In the genomic region with DNA sequence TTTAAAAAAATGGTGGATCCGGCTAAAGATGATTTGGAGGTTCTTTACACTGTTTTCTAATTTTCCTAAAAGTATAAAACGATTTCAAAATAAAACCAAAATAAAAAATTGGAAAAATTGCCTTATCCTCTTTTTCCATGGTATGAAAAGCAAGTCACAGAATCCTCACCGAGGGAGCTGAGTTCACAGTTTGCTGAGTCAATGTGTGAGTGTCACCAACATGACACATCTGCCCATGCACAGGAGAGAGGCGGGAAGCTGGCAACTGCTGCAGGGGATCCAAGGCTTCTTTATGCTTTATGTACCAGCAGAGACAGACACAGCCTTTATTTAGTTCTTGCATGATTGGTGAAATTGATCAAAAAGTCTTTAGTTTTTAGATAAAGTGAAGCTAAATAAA, we compare ENCODE assay signal across 16 cellular contexts.
A peak's percentile ranks its signal among the peaks of the same experiment; 100 is the strongest.
DNase-seq lines count a peak whose midpoint lies in the region; ATAC-seq, FAIRE-seq and TF ChIP-seq lines count a peak whose summit lies in the region.
"Had no signal": no experiment of that assay in that cellular context is flagged by ENCODE, and none has a peak within 500 bp of the region (broad histone marks: within the 10 kb centered on the region; RNA-seq: fewer than 3 reads in every experiment).

No MANE protein-coding gene starts in this region.

- no peak for TF ChIP-seq POLR2A in H54 (IDR thresholded peaks at IDR 0.05; ENCODE audit: low read depth, low read length)
- TF ChIP-seq POLR2A in body of pancreas (IDR thresholded peaks at IDR 0.05), result no peak

- no peak overlapping the region for H3K4me3 Mint-ChIP-seq in HFFc6
- H3K4me3 Mint-ChIP-seq: CD14-positive monocyte, H9 had no signal

- H3K27ac ChIP-seq in RWPE1 (no peak overlapping the region), body of pancreas (no peak overlapping the region)
- H3K27ac ChIP-seq: HL-60 had no signal

- peak; percentile 76 for FAIRE-seq in H54 (lab: Jason Lieb, UNC)
- FAIRE-seq in bronchial epithelial cell (lab: Jason Lieb, UNC), result no peak

- no peak overlapping the region for H3K27ac Mint-ChIP-seq in HFFc6
- H3K27ac Mint-ChIP-seq: CD14-positive monocyte, H9 had no signal

- CTCF ChIA-PET in RWPE1 (lab: Yijun Ruan, JAX), result interaction anchor here (0.6 kb wide), 1 partner anchor 987 kb away, joined by 4 read pairs; no protein-coding TSS in a partner anchor

- DNase-seq in H54 (ENCODE audit: insufficient read length, low spot score), result no peak
- peak; percentile 5 for DNase-seq in RWPE1 (ENCODE audit: low spot score)
- peak; percentile 25 for DNase-seq in bronchial epithelial cell (ENCODE audit: low read depth)
- DNase-seq in middle frontal gyrus (ENCODE audit: extremely low spot score, low spot score), result peak; percentile 15
- DNase-seq in pons (ENCODE audit: low spot score), result no peak
- DNase-seq in body of pancreas, result no peak
- DNase-seq in HFFc6, result no peak
- DNase-seq: H9, NCI-H1417 treated with DMSO at 0.1 percent for 48 hours, NCI-H1930, NCI-H510A treated with DMSO at 0.1 percent for 48 hours, Right ventricle myocardium superior, SK-N-SH had no signal

- no peaks in the 10 kb centered on the region for H3K9me3 ChIP-seq in body of pancreas
- H3K9me3 ChIP-seq: SK-N-SH had no signal

- H3K36me3 Mint-ChIP-seq in HFFc6 (ENCODE audit: low read depth), result no peaks in the 10 kb centered on the region
- H3K36me3 Mint-ChIP-seq: CD14-positive monocyte had no signal

- intact Hi-C loops in body of pancreas (cut with DNase I), result no loop called here

- ATAC-seq in body of pancreas, result no peak
- ATAC-seq: Panc1 had no signal

- no peak for TF ChIP-seq CTCF in RWPE1 (conservative IDR thresholded peaks at IDR 0.05; ENCODE audit: low read depth)
- TF ChIP-seq CTCF in bronchial epithelial cell (IDR thresholded peaks at IDR 0.05; ENCODE audit: insufficient read depth, low read length, severe bottlenecking), result no peak
- TF ChIP-seq CTCF in body of pancreas (IDR thresholded peaks at IDR 0.05), result no peak
- no peak for TF ChIP-seq CTCF in HFFc6 (IDR thresholded peaks at IDR 0.05)

- no peaks in the 10 kb centered on the region for H3K4me1 ChIP-seq in body of pancreas

- H3K4me3 ChIP-seq in bronchial epithelial cell (ENCODE audit: low read depth, low read length), result no peak overlapping the region
- no peak overlapping the region for H3K4me3 ChIP-seq in body of pancreas

- POLR2A ChIA-PET in RWPE1 (lab: Yijun Ruan, JAX; ENCODE audit: low non-redundant PET), result no interaction called here

- no peaks in the 10 kb centered on the region for H3K4me1 Mint-ChIP-seq in HFFc6 (ENCODE audit: low read depth)
- H3K4me1 Mint-ChIP-seq: CD14-positive monocyte had no signal

- no peaks in the 10 kb centered on the region for H3K36me3 ChIP-seq in bronchial epithelial cell (ENCODE audit: control insufficient read depth, insufficient read depth, low read length)
- no peaks in the 10 kb centered on the region for H3K36me3 ChIP-seq in body of pancreas (replicated peaks in 1 of 2; ENCODE audit: insufficient read depth in 1 of 2, low read depth in 2 of 2)

- WGBS in body of pancreas, 2 donors, result 56 to 58% methylated on average over 4 of the region's 4 CpGs

- H3K27me3 Mint-ChIP-seq in HFFc6 (ENCODE audit: insufficient read depth), result no peaks in the 10 kb centered on the region; the same call in 1 of the 2 replicates

- H3K27me3 ChIP-seq in bronchial epithelial cell (ENCODE audit: control insufficient read depth, insufficient read depth, low read length) (no peaks in the 10 kb centered on the region), body of pancreas (no peaks in the 10 kb centered on the region)

- peaks cover 47% of the 10 kb centered on the region for H3K9me3 Mint-ChIP-seq in HFFc6
- H3K9me3 Mint-ChIP-seq: H9 had no signal

Comparison
In these comparisons a context has a peak if more than half of its experiments do, and no peak if none do; other contexts are left out.
1. DNase-seq: peak in RWPE1 (single experiment), bronchial epithelial cell (single experiment) and middle frontal gyrus (single experiment); none in H54 (single experiment), pons (single experiment), body of pancreas (0 of 4) and HFFc6 (single experiment).